ENCODE assay signal across 23 cellular contexts in genomic region chr1:147560756-147561472, GRCh38.
"Had no signal": no experiment of that assay in that cellular context is flagged by ENCODE, and none has a peak within 500 bp of the region (broad histone marks: within the 10 kb centered on the region; RNA-seq: fewer than 3 reads in every experiment).

No MANE protein-coding gene starts in this region.

- H3K9me3 ChIP-seq: adrenal gland had no signal

- H3K27me3 Mint-ChIP-seq: activated naive CD8-positive, alpha-beta T cell treated with anti-CD3 and anti-CD28 coated beads, Interleukin-2, amount 10 ng/mL, durations not matched to agents 7 days and 5 days; T-cell had no signal

- H3K4me3 Mint-ChIP-seq: activated CD8-positive, alpha-beta T cell treated with anti-CD3 and anti-CD28 coated beads, Interleukin-2, amount 10 ng/mL, durations not matched to agents 7 days and 5 days; activated naive CD8-positive, alpha-beta T cell treated with anti-CD3 and anti-CD28 coated beads, Interleukin-2, amount 10 ng/mL, durations not matched to agents 7 days and 5 days; T-cell had no signal

- H3K9me3 Mint-ChIP-seq: T-cell had no signal

- H3K27ac ChIP-seq: adrenal gland, coronary artery, SK-N-MC had no signal

- H3K27ac Mint-ChIP-seq: activated CD8-positive, alpha-beta T cell treated with anti-CD3 and anti-CD28 coated beads, Interleukin-2, amount 10 ng/mL, durations not matched to agents 7 days and 5 days; activated naive CD8-positive, alpha-beta T cell treated with anti-CD3 and anti-CD28 coated beads, Interleukin-2, amount 10 ng/mL, durations not matched to agents 7 days and 5 days; T-cell had no signal

- H3K27me3 ChIP-seq: adrenal gland had no signal

- H3K4me3 ChIP-seq: adrenal gland, coronary artery, SK-N-MC had no signal

- ATAC-seq: activated CD8-positive, alpha-beta T cell treated with anti-CD3 and anti-CD28 coated beads, Interleukin-2, amount 10 ng/mL, durations not matched to agents 7 days and 5 days; Panc1; T-cell had no signal

- DNase-seq: activated CD4-positive, alpha-beta T cell treated with anti-CD3 and anti-CD28 coated beads for 48 hours; activated CD4-positive, alpha-beta T cell treated with anti-CD3 and anti-CD28 coated beads, Interleukin-2, amount 50 U/mL, for 4 hours; activated CD4-positive, CD25-positive, alpha-beta regulatory T cell treated with anti-CD3 and anti-CD28 coated beads, Interleukin-2, amount 50 U/mL, for 72 hours; activated CD8-positive, alpha-beta memory T cell treated with anti-CD3 and anti-CD28 coated beads, Interleukin-2, amount 50 U/mL, for 48 hours; activated CD8-positive, alpha-beta T cell treated with anti-CD3 and anti-CD28 coated beads, Interleukin-2, amount 10 ng/mL, durations not matched to agents 7 days and 5 days; activated naive CD4-positive, alpha-beta T cell treated with anti-CD3 and anti-CD28 coated beads, Interleukin-2, amount 50 U/mL, for 16 hours; activated naive CD8-positive, alpha-beta T cell treated with anti-CD3 and anti-CD28 coated beads, Interleukin-2, amount 10 ng/mL, durations not matched to agents 7 days and 5 days; activated T-cell treated with anti-CD3 and anti-CD28 coated beads, Interleukin-2, amount 50 U/mL, for 1 hour; anterior cingulate cortex; central memory CD4-positive, alpha-beta T cell; NCI-H1105 treated with DMSO at 0.1 percent for 48 hours; NCI-H1436 treated with DMSO at 0.1 percent for 48 hours; NCI-H187; NCI-H2081 treated with DMSO at 0.1 percent for 48 hours; NCI-H446; NCI-H524; SIG-M5; T-cell; T-helper 2 cell had no signal

- H3K36me3 ChIP-seq: adrenal gland had no signal
